8 cellular contexts compared by ENCODE assay signal in the genomic region with DNA sequence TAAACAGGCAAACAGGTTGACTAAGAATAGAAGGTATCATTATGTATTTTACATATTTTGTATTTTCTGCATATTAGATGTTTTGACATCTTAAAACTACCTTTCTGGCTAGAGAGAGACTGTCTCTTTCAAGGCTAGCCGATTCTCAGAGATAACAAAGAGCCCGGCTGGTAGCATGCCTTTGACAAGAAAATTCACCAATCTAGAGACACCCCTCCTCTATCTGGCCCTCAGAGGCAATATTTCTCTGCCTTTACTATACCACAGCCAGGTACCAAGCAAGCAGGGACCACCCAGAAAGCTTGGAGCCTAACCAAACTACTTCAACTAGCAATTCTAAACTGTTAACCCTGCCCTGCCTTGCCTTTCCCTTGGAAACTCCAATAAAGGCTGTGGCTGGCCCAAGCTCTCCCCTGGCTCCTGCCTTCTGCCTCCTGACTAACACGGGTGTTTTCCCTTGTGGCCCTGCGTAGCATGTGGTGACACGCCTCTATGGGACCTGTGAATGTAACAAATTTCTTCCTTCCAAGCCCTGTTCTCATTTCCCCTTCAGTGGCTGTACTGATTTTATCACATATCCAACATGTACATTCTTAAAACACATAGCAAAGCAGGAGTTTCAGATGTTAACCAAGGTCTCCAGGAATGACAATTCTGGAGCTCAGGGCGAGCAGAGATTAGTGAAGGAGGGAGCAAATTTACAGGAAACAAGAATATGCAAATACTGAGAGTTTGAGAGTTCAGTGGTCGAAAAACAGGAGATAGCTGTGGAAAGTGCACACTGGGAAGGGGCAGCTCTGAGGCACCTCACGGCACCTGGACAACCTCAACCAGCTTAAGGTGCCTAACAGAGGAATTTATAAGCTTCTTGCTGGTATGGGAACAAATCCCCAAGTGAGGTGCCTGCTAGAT.
DNase-seq lines count a peak whose midpoint lies in the region; ATAC-seq and TF ChIP-seq lines count a peak whose summit lies in the region.

No MANE protein-coding gene starts in this region.

- peaks cover 72% of the 10 kb centered on the region for H3K4me1 Mint-ChIP-seq in activated naive CD8-positive, alpha-beta T cell treated with anti-CD3 and anti-CD28 coated beads for 36 hours
- peaks cover 11% of the 10 kb centered on the region for H3K4me1 Mint-ChIP-seq in neural progenitor cell

- H4K20me1 ChIP-seq in neural progenitor cell (ENCODE audit: low read depth), result no peaks in the 10 kb centered on the region

- H3K27ac Mint-ChIP-seq in activated naive CD8-positive, alpha-beta T cell treated with anti-CD3 and anti-CD28 coated beads for 36 hours, result peak overlapping the region; percentile 93
- no peak overlapping the region for H3K27ac Mint-ChIP-seq in neural progenitor cell

- TF ChIP-seq CTCF in GM20000 (IDR thresholded peaks at IDR 0.05; ENCODE audit: extremely low read depth, missing control alignments) (no peak), neural progenitor cell (IDR thresholded peaks at IDR 0.05) (no peak)

- no peak for ATAC-seq in HG02970 (IDR thresholded peaks at IDR 0.05; ENCODE audit: low FRiP score, unreplicated experiment)
- ATAC-seq in HG03469 (IDR thresholded peaks at IDR 0.05; ENCODE audit: unreplicated experiment), result no peak

- H2AFZ ChIP-seq in neural progenitor cell (replicated peaks), result no peak overlapping the region

- DNase-seq in GM20000 (ENCODE audit: low spot score) (peak; percentile 14), NCI-H2171 treated with DMSO at 0.1 percent for 48 hours (lab: John Stamatoyannopoulos, UW) (peak; percentile 77), OCI-M1 (lab: John Stamatoyannopoulos, UW) (no peak), neural progenitor cell (ENCODE audit: low spot score) (no peak)
- peak; percentile 78 for DNase-seq in activated naive CD8-positive, alpha-beta T cell treated with anti-CD3 and anti-CD28 coated beads for 36 hours
- DNase-seq in stimulated activated CD4-positive, alpha-beta T cell treated with anti-CD3 and anti-CD28 coated beads, Interleukin-4, amount 100 ng/mL, for 4 hours, result peak; percentile 53 to 70

- H3K36me3 Mint-ChIP-seq in activated naive CD8-positive, alpha-beta T cell treated with anti-CD3 and anti-CD28 coated beads for 36 hours, result peaks cover 38% of the 10 kb centered on the region
- peaks cover 12% of the 10 kb centered on the region for H3K36me3 Mint-ChIP-seq in neural progenitor cell

- H3K4me3 ChIP-seq in neural progenitor cell, result no peak overlapping the region

- no peaks in the 10 kb centered on the region for H3K4me1 ChIP-seq in neural progenitor cell

- H3K4me3 Mint-ChIP-seq in activated naive CD8-positive, alpha-beta T cell treated with anti-CD3 and anti-CD28 coated beads for 36 hours, result peak overlapping the region; percentile 63
- H3K4me3 Mint-ChIP-seq in neural progenitor cell, result no peak overlapping the region

- no peak overlapping the region for H3K27ac ChIP-seq in neural progenitor cell

- H3K27me3 Mint-ChIP-seq in activated naive CD8-positive, alpha-beta T cell treated with anti-CD3 and anti-CD28 coated beads for 36 hours, result no peaks in the 10 kb centered on the region
- peaks cover 2% of the 10 kb centered on the region for H3K27me3 Mint-ChIP-seq in neural progenitor cell (ENCODE audit: insufficient read depth, low read depth)

- H3K36me3 ChIP-seq in neural progenitor cell, result peaks cover 4% of the 10 kb centered on the region

- H3K9ac ChIP-seq in neural progenitor cell, result no peak overlapping the region

- H3F3A ChIP-seq in neural progenitor cell (ENCODE audit: low read depth), result no peaks in the 10 kb centered on the region

- no peaks in the 10 kb centered on the region for H3K79me2 ChIP-seq in neural progenitor cell (ENCODE audit: low read depth)

- H3K9me3 Mint-ChIP-seq in activated naive CD8-positive, alpha-beta T cell treated with anti-CD3 and anti-CD28 coated beads for 36 hours, result peaks cover 8% of the 10 kb centered on the region
- H3K9me3 Mint-ChIP-seq in neural progenitor cell, result peaks cover 18% of the 10 kb centered on the region

- H3K27me3 ChIP-seq in neural progenitor cell, result no peaks in the 10 kb centered on the region

- no peaks in the 10 kb centered on the region for H3K9me3 ChIP-seq in neural progenitor cell (ENCODE audit: low read depth)

- H3K4me2 ChIP-seq in neural progenitor cell, result no peak overlapping the region

Comparison
In these comparisons a context has a peak if more than half of its experiments do, and no peak if none do; other contexts are left out.
1. DNase-seq: peak in GM20000 (single experiment), NCI-H2171 treated with DMSO at 0.1 percent for 48 hours (single experiment), activated naive CD8-positive, alpha-beta T cell treated with anti-CD3 and anti-CD28 coated beads for 36 hours (single experiment) and stimulated activated CD4-positive, alpha-beta T cell treated with anti-CD3 and anti-CD28 coated beads, Interleukin-4, amount 100 ng/mL, for 4 hours (2 of 2); none in OCI-M1 (single experiment) and neural progenitor cell (single experiment).